In genomic region chrX:71254092-71254941, GRCh38 we compare ENCODE assay signal across 8 cellular contexts. TPM values are rescaled to one million over a fixed set of nuclear protein-coding genes. Genes with fewer than 3 reads are reported as not detected.
DNase-seq lines count a peak whose midpoint lies in the region; ATAC-seq, FAIRE-seq and TF ChIP-seq lines count a peak whose summit lies in the region.

ZMYM3 (minus strand) TSS chrX:71254140; CDS start chrX:71253255, 885 bp downstream.

- peak; percentile 42 to 48 for TF ChIP-seq POLR2A in uterus (IDR thresholded peaks at IDR 0.05)

- whole genome bisulfite sequencing in right cardiac atrium = under 1% methylated on average over 54 of the region's 54 CpGs

- H3K27me3 Mint-ChIP-seq in astrocyte (ENCODE audit: low read depth, unreplicated experiment) = no peaks in the 10 kb centered on the region

- H3K27ac ChIP-seq in astrocyte (ENCODE audit: low read depth, low read length) (peak within 1 kb of the TSS; percentile 58), right cardiac atrium (ENCODE audit: low read length) (peak within 1 kb of the TSS; percentile 96), uterus (peak within 1 kb of the TSS; percentile 84 to 87)

- H3K36me3 ChIP-seq in astrocyte (ENCODE audit: insufficient read depth, low read length) (no peaks in the 10 kb centered on the region), uterus (no peaks in the 10 kb centered on the region)

- H3K27me3 ChIP-seq in astrocyte (ENCODE audit: insufficient read depth, low read length) (no peaks in the 10 kb centered on the region), right cardiac atrium (ENCODE audit: control insufficient read depth, insufficient read depth) (no peaks in the 10 kb centered on the region), uterus (no peaks in the 10 kb centered on the region)

- DNase-seq in NCI-H2029 treated with DMSO at 0.1 percent for 48 hours (lab: John Stamatoyannopoulos, UW) = peak; percentile 38
- peak; percentile 71 for DNase-seq in T-helper 22 cell (ENCODE audit: low read depth)
- peak; percentile 70 for DNase-seq in astrocyte (ENCODE audit: low read depth)
- DNase-seq in right cardiac atrium = peak; percentile 88 to 95 (median 95)
- peak; percentile 83 for DNase-seq in putamen (ENCODE audit: low spot score)
- DNase-seq in uterus = peak; percentile 83 to 85

- H3K9me3 Mint-ChIP-seq in astrocyte (ENCODE audit: unreplicated experiment) = no peaks in the 10 kb centered on the region

- H3K27ac Mint-ChIP-seq in astrocyte (ENCODE audit: unreplicated experiment) = peak within 1 kb of the TSS; percentile 87

- H3K9me3 ChIP-seq in astrocyte (ENCODE audit: insufficient read depth, low read depth, low read length) = no peaks in the 10 kb centered on the region
- H3K9me3 ChIP-seq in right cardiac atrium (ENCODE audit: control insufficient read depth, low read length) = no peaks in the 10 kb centered on the region
- H3K9me3 ChIP-seq in uterus = no peaks in the 10 kb centered on the region

- intact Hi-C loops in right cardiac atrium (cut with DNase I) (loop anchor here in 1 of 4 donors (10.0 kb wide), 1 partner anchor 110 kb away; the partner anchor contains the start of gene TAF1), uterus (cut with DNase I; ENCODE audit: low total_unique reads) (no loop called here)

- peaks cover 10% of the 10 kb centered on the region for H3K4me1 ChIP-seq in astrocyte (ENCODE audit: insufficient read depth, low read length)
- peaks cover 3% of the 10 kb centered on the region for H3K4me1 ChIP-seq in right cardiac atrium (ENCODE audit: control insufficient read depth, insufficient read depth, low read length)
- no peaks in the 10 kb centered on the region for H3K4me1 ChIP-seq in uterus

- H3K4me1 Mint-ChIP-seq in astrocyte (ENCODE audit: low read depth, unreplicated experiment) = peaks cover 4% of the 10 kb centered on the region

- peak within 1 kb of the TSS; percentile 75 for H2AFZ ChIP-seq in astrocyte (ENCODE audit: low read depth, low read length)

- no peaks in the 10 kb centered on the region for H4K20me1 ChIP-seq in astrocyte (ENCODE audit: insufficient read depth, low read length)

- peak within 1 kb of the TSS; percentile 90 for H3K9ac ChIP-seq in astrocyte (ENCODE audit: low read length)

- peaks cover 11% of the 10 kb centered on the region for H3K79me2 ChIP-seq in astrocyte (ENCODE audit: insufficient read depth, low read length)

- ATAC-seq in GM18511 (IDR thresholded peaks at IDR 0.05; ENCODE audit: unreplicated experiment) (peak; percentile 82), HG02981 (IDR thresholded peaks at IDR 0.05; ENCODE audit: unreplicated experiment) (peak; percentile 77), right cardiac atrium (peak; percentile 96 to 97)

- peak within 1 kb of the TSS; percentile 92 for H3K4me3 Mint-ChIP-seq in astrocyte (ENCODE audit: unreplicated experiment)

- H3K36me3 Mint-ChIP-seq in astrocyte (ENCODE audit: low read depth, unreplicated experiment) = no peaks in the 10 kb centered on the region

- no peak for FAIRE-seq in astrocyte (lab: Jason Lieb, UNC)

- H3K4me2 ChIP-seq in astrocyte (ENCODE audit: low read length) = peak within 1 kb of the TSS; percentile 97

- H3K4me3 ChIP-seq in astrocyte (ENCODE audit: insufficient read depth, low read depth, low read length) (peak within 1 kb of the TSS; percentile 87), right cardiac atrium (ENCODE audit: low read length) (peak within 1 kb of the TSS; percentile 83), uterus (peak within 1 kb of the TSS; percentile 60 to 85)

- TF ChIP-seq CTCF in astrocyte (IDR thresholded peaks at IDR 0.05; ENCODE audit: insufficient read depth, low read depth, low read length) (no peak), uterus (IDR thresholded peaks at IDR 0.05) (peak in 1 of 4 experiments; percentile 34)

RNA-seq across cellular contexts. Expression of gene ZMYM3, which starts in this region (rescaled TPM):
- total RNA-seq in astrocyte = 48.0 and 51.2 TPM in 2 replicates
- total RNA-seq in right cardiac atrium = 10 to 100 TPM; 13.0 to 24.2 (median 18.4) TPM
- 6.9 TPM for polyA plus RNA-seq in right cardiac atrium
- total RNA-seq in uterus = 10 to 100 TPM; 12.1 to 37.9 (median 27.3) TPM

Comparison
In these comparisons a context has a peak if more than half of its experiments do, and no peak if none do; other contexts are left out.
1. Peak in every context shown above with its lines: DNase-seq, ATAC-seq, H3K4me3 ChIP-seq and H3K27ac ChIP-seq.
2. DNase-seq: peak in every context shown above with its lines; median percentile 95 in right cardiac atrium; 84 in uterus; 83 in putamen; 71 in T-helper 22 cell; 70 in astrocyte; 38 in NCI-H2029 treated with DMSO at 0.1 percent for 48 hours.